ENCODE assay signal across 19 cellular contexts in the genomic region with DNA sequence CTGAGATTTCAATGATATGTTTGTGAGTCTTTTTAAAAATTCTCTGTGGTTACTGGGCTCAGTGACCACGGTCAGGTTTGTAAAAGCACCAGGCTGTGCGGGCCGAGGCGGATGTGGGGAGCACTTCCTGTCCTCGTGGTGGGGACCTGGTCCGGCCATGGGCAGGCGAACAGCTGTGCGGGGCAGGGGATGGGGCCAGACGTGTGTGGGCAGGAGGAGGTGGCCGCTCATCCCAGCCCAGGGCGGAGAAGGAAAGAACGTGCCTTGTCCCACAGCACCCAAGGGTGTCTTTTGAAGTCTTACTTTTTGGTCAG. TPM values are rescaled to one million over a fixed set of nuclear protein-coding genes. Genes with fewer than 3 reads are reported as not detected.
DNase-seq lines count a peak whose midpoint lies in the region; ATAC-seq, FAIRE-seq and TF ChIP-seq lines count a peak whose summit lies in the region.
"Had no signal": no experiment of that assay in that cellular context is flagged by ENCODE, and none has a peak within 500 bp of the region (broad histone marks: within the 10 kb centered on the region; RNA-seq: fewer than 3 reads in every experiment).

No MANE protein-coding gene starts in this region.

- intact Hi-C loops in activated T-helper 2 cell treated with anti-CD3 and anti-CD28 coated beads, Interferon-gamma antibody, Interleukin-2, Interleukin-4, amounts not matched to agents 10 μg/mL and 5 μg/mL and 100 μg/mL, durations not matched to agents 14 hours and 24 hours and 36 hours (cut with micrococcal nuclease), result no loop called here

- H3K36me3 ChIP-seq in osteoblast (ENCODE audit: insufficient read depth, low read length) (no peaks in the 10 kb centered on the region), neural progenitor cell (no peaks in the 10 kb centered on the region)
- H3K36me3 ChIP-seq: ascending aorta, right lobe of liver had no signal

- peaks cover 2% of the 10 kb centered on the region for H3K4me1 ChIP-seq in osteoblast (ENCODE audit: insufficient read depth, low read length)
- no peaks in the 10 kb centered on the region for H3K4me1 ChIP-seq in neural progenitor cell
- H3K4me1 ChIP-seq: ascending aorta, right lobe of liver had no signal

- FAIRE-seq in H54 (lab: Jason Lieb, UNC), result no peak
- FAIRE-seq: frontal cortex, islet of Langerhans had no signal

- peak overlapping the region; percentile 32 for H3K4me2 ChIP-seq in osteoblast (ENCODE audit: insufficient read depth, low read length)
- H3K4me2 ChIP-seq in neural progenitor cell, result no peak overlapping the region

- TF ChIP-seq CTCF in GM13976 (IDR thresholded peaks at IDR 0.05; ENCODE audit: borderline replicate concordance, control extremely low read depth, extremely low read depth, insufficient read depth, missing control alignments) (no peak), NB4 (IDR thresholded peaks at IDR 0.05; ENCODE audit: low read depth, low read length) (no peak), osteoblast (IDR thresholded peaks at IDR 0.05; ENCODE audit: extremely low read depth, low read depth, low read length) (no peak), neural progenitor cell (IDR thresholded peaks at IDR 0.05) (no peak)

- H3K27ac ChIP-seq in osteoblast (ENCODE audit: low read depth, low read length) (no peak overlapping the region), neural progenitor cell (no peak overlapping the region)
- H3K27ac ChIP-seq: ascending aorta, right lobe of liver had no signal

- H3K4me3 ChIP-seq in NB4 (ENCODE audit: low read depth, low read length) (no peak overlapping the region), osteoblast (ENCODE audit: insufficient read depth, low read length) (no peak overlapping the region), neural progenitor cell (no peak overlapping the region)
- H3K4me3 ChIP-seq: ascending aorta, right lobe of liver had no signal

- H3K9me3 ChIP-seq in osteoblast (ENCODE audit: low read depth, low read length) (no peaks in the 10 kb centered on the region), neural progenitor cell (ENCODE audit: low read depth) (no peaks in the 10 kb centered on the region)
- H3K9me3 ChIP-seq: ascending aorta, right lobe of liver had no signal

- no peaks in the 10 kb centered on the region for H3F3A ChIP-seq in neural progenitor cell (ENCODE audit: low read depth)

- DNase-seq in GM13976 (ENCODE audit: low spot score) (peak; percentile 66), NB4 (ENCODE audit: low read depth) (peak; percentile 70), osteoblast (ENCODE audit: insufficient read length, low spot score, missing footprints) (peak; percentile 90), H54 (ENCODE audit: insufficient read length, low spot score) (no peak), neural progenitor cell (ENCODE audit: low spot score) (no peak)
- no peak for DNase-seq in activated CD4-positive, CD25-positive, alpha-beta regulatory T cell treated with anti-CD3 and anti-CD28 coated beads, Interleukin-2, amount 50 U/mL, for 72 hours
- DNase-seq in activated T-helper 2 cell treated with anti-CD3 and anti-CD28 coated beads, Interferon-gamma antibody, Interleukin-2, Interleukin-4, amounts not matched to agents 10 μg/mL and 5 μg/mL and 100 μg/mL, durations not matched to agents 14 hours and 24 hours and 36 hours (ENCODE audit: low spot score), result no peak
- DNase-seq: CD4-positive, CD25-positive, alpha-beta regulatory T cell; effector CD8-positive, alpha-beta T cell; NCI-H187 treated with DMSO at 0.1 percent for 48 hours; NCI-H774; nephron progenitor cell had no signal

- H2AFZ ChIP-seq in osteoblast (ENCODE audit: low read length) (peak overlapping the region; percentile 78), neural progenitor cell (replicated peaks) (no peak overlapping the region)

- TF ChIP-seq POLR2A in NB4 (IDR thresholded peaks at IDR 0.05; ENCODE audit: extremely low read depth, insufficient read length) (no peak), H54 (IDR thresholded peaks at IDR 0.05; ENCODE audit: low read depth, low read length) (no peak)

- H3K27me3 ChIP-seq in osteoblast (ENCODE audit: insufficient read depth, low read length) (peaks cover 7% of the 10 kb centered on the region), neural progenitor cell (peaks cover 26% of the 10 kb centered on the region)
- H3K27me3 ChIP-seq: ascending aorta, right lobe of liver had no signal

- H3K27ac Mint-ChIP-seq in activated T-helper 2 cell treated with anti-CD3 and anti-CD28 coated beads, Interferon-gamma antibody, Interleukin-2, Interleukin-4, amounts not matched to agents 10 μg/mL and 5 μg/mL and 100 μg/mL, durations not matched to agents 14 hours and 24 hours and 36 hours, result no peak overlapping the region
- no peak overlapping the region for H3K27ac Mint-ChIP-seq in neural progenitor cell
- H3K27ac Mint-ChIP-seq: activated T-helper 1 cell treated with anti-CD3 and anti-CD28 coated beads, Interleukin-12 subunit alpha, Interleukin-12 subunit beta, Interleukin-2, Interleukin-4 antibody, amounts not matched to agents 30 ng/mL and 10 ng/mL and 1 ng/mL, durations not matched to agents 14 hours and 24 hours and 36 hours; CD4-positive, CD25-positive, alpha-beta regulatory T cell; nephron progenitor cell had no signal

- no peak overlapping the region for H3K4me3 Mint-ChIP-seq in activated T-helper 2 cell treated with anti-CD3 and anti-CD28 coated beads, Interferon-gamma antibody, Interleukin-2, Interleukin-4, amounts not matched to agents 10 μg/mL and 5 μg/mL and 100 μg/mL, durations not matched to agents 14 hours and 24 hours and 36 hours (ENCODE audit: low read depth)
- H3K4me3 Mint-ChIP-seq in neural progenitor cell, result no peak overlapping the region
- H3K4me3 Mint-ChIP-seq: activated T-helper 1 cell treated with anti-CD3 and anti-CD28 coated beads, Interleukin-12 subunit alpha, Interleukin-12 subunit beta, Interleukin-2, Interleukin-4 antibody, amounts not matched to agents 30 ng/mL and 10 ng/mL and 1 ng/mL, durations not matched to agents 14 hours and 24 hours and 36 hours; CD4-positive, CD25-positive, alpha-beta regulatory T cell; nephron progenitor cell had no signal

- in situ Hi-C loops in GM13976 (cut with MboI; ENCODE audit: low sequenced_read_pairs, unreplicated experiment), result no loop called here

- peaks cover 7% of the 10 kb centered on the region for H3K27me3 Mint-ChIP-seq in activated T-helper 2 cell treated with anti-CD3 and anti-CD28 coated beads, Interferon-gamma antibody, Interleukin-2, Interleukin-4, amounts not matched to agents 10 μg/mL and 5 μg/mL and 100 μg/mL, durations not matched to agents 14 hours and 24 hours and 36 hours (ENCODE audit: low read depth)
- H3K27me3 Mint-ChIP-seq in neural progenitor cell (ENCODE audit: insufficient read depth, low read depth), result peaks cover 3% of the 10 kb centered on the region

- H3K36me3 Mint-ChIP-seq in activated T-helper 2 cell treated with anti-CD3 and anti-CD28 coated beads, Interferon-gamma antibody, Interleukin-2, Interleukin-4, amounts not matched to agents 10 μg/mL and 5 μg/mL and 100 μg/mL, durations not matched to agents 14 hours and 24 hours and 36 hours (ENCODE audit: low read depth), result no peaks in the 10 kb centered on the region
- no peaks in the 10 kb centered on the region for H3K36me3 Mint-ChIP-seq in neural progenitor cell
- H3K36me3 Mint-ChIP-seq: CD4-positive, CD25-positive, alpha-beta regulatory T cell had no signal

- no peak overlapping the region for H3K9ac ChIP-seq in neural progenitor cell

- no peaks in the 10 kb centered on the region for H3K4me1 Mint-ChIP-seq in activated T-helper 2 cell treated with anti-CD3 and anti-CD28 coated beads, Interferon-gamma antibody, Interleukin-2, Interleukin-4, amounts not matched to agents 10 μg/mL and 5 μg/mL and 100 μg/mL, durations not matched to agents 14 hours and 24 hours and 36 hours (ENCODE audit: low read depth)
- H3K4me1 Mint-ChIP-seq in neural progenitor cell, result peaks cover 4% of the 10 kb centered on the region
- H3K4me1 Mint-ChIP-seq: CD4-positive, CD25-positive, alpha-beta regulatory T cell had no signal

- H3K9me3 Mint-ChIP-seq in activated T-helper 2 cell treated with anti-CD3 and anti-CD28 coated beads, Interferon-gamma antibody, Interleukin-2, Interleukin-4, amounts not matched to agents 10 μg/mL and 5 μg/mL and 100 μg/mL, durations not matched to agents 14 hours and 24 hours and 36 hours, result no peaks in the 10 kb centered on the region
- no peaks in the 10 kb centered on the region for H3K9me3 Mint-ChIP-seq in neural progenitor cell
- H3K9me3 Mint-ChIP-seq: activated T-helper 1 cell treated with anti-CD3 and anti-CD28 coated beads, Interleukin-12 subunit alpha, Interleukin-12 subunit beta, Interleukin-2, Interleukin-4 antibody, amounts not matched to agents 30 ng/mL and 10 ng/mL and 1 ng/mL, durations not matched to agents 14 hours and 24 hours and 36 hours; CD4-positive, CD25-positive, alpha-beta regulatory T cell; nephron progenitor cell had no signal

- H4K20me1 ChIP-seq in osteoblast (ENCODE audit: insufficient read depth, low read length), result no peaks in the 10 kb centered on the region
- no peaks in the 10 kb centered on the region for H4K20me1 ChIP-seq in neural progenitor cell (ENCODE audit: low read depth)

- ATAC-seq in HG02623 (IDR thresholded peaks at IDR 0.05; ENCODE audit: unreplicated experiment), result peak; percentile 41
- ATAC-seq: activated CD4-positive, CD25-positive, alpha-beta regulatory T cell treated with anti-CD3 and anti-CD28 coated beads, Interleukin-2, amount 50 U/mL, for 24 hours; right lobe of liver had no signal

- H3K79me2 ChIP-seq in osteoblast (ENCODE audit: insufficient read depth, low read length) (no peaks in the 10 kb centered on the region), neural progenitor cell (ENCODE audit: low read depth) (no peaks in the 10 kb centered on the region)

RNA-seq across cellular contexts. Expression of a gene that starts 5.2 kb away (rescaled TPM):
- 1.1 and 1.2 TPM in 2 replicates for total RNA-seq in osteoblast
- 5.5 and 5.6 TPM in 2 replicates for total RNA-seq in activated T-helper 2 cell treated with anti-CD3 and anti-CD28 coated beads, Interferon-gamma antibody, Interleukin-2, Interleukin-4, amounts not matched to agents 10 μg/mL and 5 μg/mL and 100 μg/mL, durations not matched to agents 14 hours and 24 hours and 36 hours
- 2.1 TPM in 2 replicates for total RNA-seq in neural progenitor cell (ENCODE audit: low replicate concordance)
- total RNA-seq: ascending aorta; CD4-positive, CD25-positive, alpha-beta regulatory T cell had no signal

RNA-seq across cellular contexts. Expression of a gene that starts 12.3 kb away (rescaled TPM):
- total RNA-seq in osteoblast, result 0.29 and 0.36 TPM in 2 replicates
- total RNA-seq in activated T-helper 2 cell treated with anti-CD3 and anti-CD28 coated beads, Interferon-gamma antibody, Interleukin-2, Interleukin-4, amounts not matched to agents 10 μg/mL and 5 μg/mL and 100 μg/mL, durations not matched to agents 14 hours and 24 hours and 36 hours, result 1.8 and 1.9 TPM in 2 replicates
- total RNA-seq in neural progenitor cell (ENCODE audit: low replicate concordance), result 0.24 and 0.28 TPM in 2 replicates
- total RNA-seq: ascending aorta had no signal

RNA-seq across cellular contexts. Expression of a gene that starts 37.7 kb away (rescaled TPM):
- total RNA-seq in osteoblast (25.3 and 26.4 TPM in 2 replicates), neural progenitor cell (ENCODE audit: low replicate concordance) (50.8 and 57.2 TPM in 2 replicates)
- 63.0 and 67.6 TPM in 2 replicates for total RNA-seq in activated T-helper 2 cell treated with anti-CD3 and anti-CD28 coated beads, Interferon-gamma antibody, Interleukin-2, Interleukin-4, amounts not matched to agents 10 μg/mL and 5 μg/mL and 100 μg/mL, durations not matched to agents 14 hours and 24 hours and 36 hours

Comparison
In these comparisons a context has a peak if more than half of its experiments do, and no peak if none do; other contexts are left out.
1. DNase-seq: peak in GM13976 (single experiment), NB4 (single experiment) and osteoblast (single experiment); none in activated CD4-positive, CD25-positive, alpha-beta regulatory T cell treated with anti-CD3 and anti-CD28 coated beads, Interleukin-2, amount 50 U/mL, for 72 hours (single experiment), activated T-helper 2 cell treated with anti-CD3 and anti-CD28 coated beads, Interferon-gamma antibody, Interleukin-2, Interleukin-4, amounts not matched to agents 10 μg/mL and 5 μg/mL and 100 μg/mL, durations not matched to agents 14 hours and 24 hours and 36 hours (single experiment), H54 (single experiment) and neural progenitor cell (single experiment).